ENCODE assay signal across 12 cellular contexts in the genomic region with DNA sequence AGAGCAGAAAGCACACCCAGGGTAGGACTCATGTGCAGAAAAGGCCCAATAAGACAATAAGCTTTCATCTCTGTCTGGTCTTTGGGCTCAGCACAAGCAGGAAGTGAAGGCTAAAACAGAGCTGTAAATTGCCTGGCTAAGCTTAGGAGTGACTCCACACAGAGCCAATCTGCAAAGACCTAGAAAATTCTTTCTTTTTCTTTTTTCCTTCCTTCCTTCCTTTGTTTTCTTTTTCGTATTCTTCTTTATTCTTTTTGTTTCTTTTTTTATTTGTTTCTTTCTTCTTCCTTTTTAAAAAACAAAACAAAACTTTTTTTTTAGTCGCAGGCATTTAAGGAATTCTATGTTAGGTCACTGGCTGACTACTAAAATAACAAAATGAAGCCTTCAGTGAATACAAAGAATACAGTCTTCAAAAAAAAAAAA. TPM values are rescaled to one million over a fixed set of nuclear protein-coding genes. Genes with fewer than 3 reads are reported as not detected.
DNase-seq lines count a peak whose midpoint lies in the region; ATAC-seq and TF ChIP-seq lines count a peak whose summit lies in the region.
"Had no signal": no experiment of that assay in that cellular context is flagged by ENCODE, and none has a peak within 500 bp of the region (broad histone marks: within the 10 kb centered on the region; RNA-seq: fewer than 3 reads in every experiment).

No MANE protein-coding gene starts in this region.

- intact Hi-C loops in right lobe of liver (cut with DNase I), result no loop called here

- peak overlapping the region; percentile 9 for H3K27ac Mint-ChIP-seq in activated CD4-positive, alpha-beta T cell treated with anti-CD3 and anti-CD28 coated beads, Interleukin-2, amount 10 ng/mL, durations not matched to agents 7 days and 5 days
- H3K27ac Mint-ChIP-seq in stimulated activated effector memory CD8-positive, alpha-beta T cell treated with anti-CD3 and anti-CD28 coated beads, Interleukin-12 subunit alpha, Interleukin-12 subunit beta, amount 100 ng/mL, for 72 hours, result peak overlapping the region; percentile 29
- H3K27ac Mint-ChIP-seq: nephron; T-helper 1 cell treated with Interleukin-12 subunit alpha and Interleukin-12 subunit beta and Interleukin-4 antibody, amounts not matched to agents 30 μg/mL and 1 μg/mL, for 36 hours had no signal

- H3K4me3 Mint-ChIP-seq in activated CD4-positive, alpha-beta T cell treated with anti-CD3 and anti-CD28 coated beads, Interleukin-2, amount 10 ng/mL, durations not matched to agents 7 days and 5 days, result no peak overlapping the region
- H3K4me3 Mint-ChIP-seq in stimulated activated effector memory CD8-positive, alpha-beta T cell treated with anti-CD3 and anti-CD28 coated beads, Interleukin-12 subunit alpha, Interleukin-12 subunit beta, amount 100 ng/mL, for 72 hours, result no peak overlapping the region
- H3K4me3 Mint-ChIP-seq: effector memory CD8-positive, alpha-beta T cell; nephron; T-helper 1 cell treated with Interleukin-12 subunit alpha and Interleukin-12 subunit beta and Interleukin-4 antibody, amounts not matched to agents 30 μg/mL and 1 μg/mL, for 36 hours had no signal

- no peaks in the 10 kb centered on the region for H3K27me3 ChIP-seq in right lobe of liver

- H3K4me1 Mint-ChIP-seq in activated CD4-positive, alpha-beta T cell treated with anti-CD3 and anti-CD28 coated beads, Interleukin-2, amount 10 ng/mL, durations not matched to agents 7 days and 5 days, result peaks cover 13% of the 10 kb centered on the region
- no peaks in the 10 kb centered on the region for H3K4me1 Mint-ChIP-seq in stimulated activated effector memory CD8-positive, alpha-beta T cell treated with anti-CD3 and anti-CD28 coated beads, Interleukin-12 subunit alpha, Interleukin-12 subunit beta, amount 100 ng/mL, for 72 hours
- H3K4me1 Mint-ChIP-seq: nephron had no signal

- H3K9me3 ChIP-seq in right lobe of liver, result no peaks in the 10 kb centered on the region

- POLR2A ChIA-PET in activated CD4-positive, alpha-beta T cell treated with anti-CD3 and anti-CD28 coated beads, Interleukin-2, amount 10 ng/mL, durations not matched to agents 7 days and 5 days (lab: Charles Lee), result interaction anchor here (0.6 kb wide), 1 partner anchor 37 kb away, joined by 3 read pairs; no protein-coding TSS in a partner anchor

- no peak for TF ChIP-seq CTCF in right lobe of liver (IDR thresholded peaks at IDR 0.05)

- peaks cover 11% of the 10 kb centered on the region for H3K27me3 Mint-ChIP-seq in activated CD4-positive, alpha-beta T cell treated with anti-CD3 and anti-CD28 coated beads, Interleukin-2, amount 10 ng/mL, durations not matched to agents 7 days and 5 days
- H3K27me3 Mint-ChIP-seq: effector memory CD8-positive, alpha-beta T cell had no signal

- H3K4me1 ChIP-seq in right lobe of liver, result peaks cover 0 to 38% (median 11%) of the 10 kb centered on the region in 4 donors

- 51% methylated on average over 2 of the region's 2 CpGs for WGBS in right lobe of liver (ENCODE audit: insufficient coverage, low coverage, low lambda C conversion rate, missing lambda C conversion rate)

- H3K9me3 Mint-ChIP-seq in activated CD4-positive, alpha-beta T cell treated with anti-CD3 and anti-CD28 coated beads, Interleukin-2, amount 10 ng/mL, durations not matched to agents 7 days and 5 days, result no peaks in the 10 kb centered on the region
- no peaks in the 10 kb centered on the region for H3K9me3 Mint-ChIP-seq in stimulated activated effector memory CD8-positive, alpha-beta T cell treated with anti-CD3 and anti-CD28 coated beads, Interleukin-12 subunit alpha, Interleukin-12 subunit beta, amount 100 ng/mL, for 72 hours
- H3K9me3 Mint-ChIP-seq: effector memory CD8-positive, alpha-beta T cell; nephron; T-helper 1 cell treated with Interleukin-12 subunit alpha and Interleukin-12 subunit beta and Interleukin-4 antibody, amounts not matched to agents 30 μg/mL and 1 μg/mL, for 36 hours had no signal

- CTCF ChIA-PET in activated CD4-positive, alpha-beta T cell treated with anti-CD3 and anti-CD28 coated beads, Interleukin-2, amount 10 ng/mL, durations not matched to agents 7 days and 5 days (lab: Charles Lee), result interaction anchor here (1.2 to 1.4 kb wide), 3 partner anchors 11 to 59 kb away, joined by 3 to 7 read pairs (median 3); a partner anchor contains a TSS

- no peak overlapping the region for H3K4me3 ChIP-seq in right lobe of liver

- H3K36me3 ChIP-seq in right lobe of liver, result no peaks in the 10 kb centered on the region

- ATAC-seq in right lobe of liver, result no peak
- ATAC-seq in stimulated activated effector memory CD8-positive, alpha-beta T cell treated with anti-CD3 and anti-CD28 coated beads, Interleukin-12 subunit alpha, Interleukin-12 subunit beta, amount 100 ng/mL, for 72 hours, result no peak
- ATAC-seq: effector memory CD8-positive, alpha-beta T cell had no signal

- no peak for DNase-seq in activated CD4-positive, alpha-beta T cell treated with anti-CD3 and anti-CD28 coated beads, Interleukin-2, amount 10 ng/mL, durations not matched to agents 7 days and 5 days
- DNase-seq in activated CD4-positive, alpha-beta T cell treated with anti-CD3 and anti-CD28 coated beads for 4 hours, result no peak
- DNase-seq in astrocyte of the hippocampus (ENCODE audit: low read depth, low spot score) (peak; percentile 29), right lobe of liver (peak in 1 of 3 donors; percentile 5), hypothalamus (lab: John Stamatoyannopoulos, UW) (no peak), NCI-H187 treated with DMSO at 0.1 percent for 48 hours (lab: John Stamatoyannopoulos, UW) (no peak), DMS 273 (lab: John Stamatoyannopoulos, UW; ENCODE audit: unreplicated experiment) (no peak)
- DNase-seq in stimulated activated effector memory CD8-positive, alpha-beta T cell treated with anti-CD3 and anti-CD28 coated beads, Interleukin-12 subunit alpha, Interleukin-12 subunit beta, amount 100 ng/mL, for 72 hours (ENCODE audit: low spot score in 2 of 2), result no peak
- DNase-seq: effector memory CD8-positive, alpha-beta T cell; NCI-H1436 had no signal

- peak overlapping the region in 2 of 3 donors; percentile 14 to 20 for H3K27ac ChIP-seq in right lobe of liver

- no peak for TF ChIP-seq POLR2A in right lobe of liver (IDR thresholded peaks at IDR 0.05)

- H3K36me3 Mint-ChIP-seq in activated CD4-positive, alpha-beta T cell treated with anti-CD3 and anti-CD28 coated beads, Interleukin-2, amount 10 ng/mL, durations not matched to agents 7 days and 5 days (ENCODE audit: low read depth), result peaks cover 2% of the 10 kb centered on the region
- no peaks in the 10 kb centered on the region for H3K36me3 Mint-ChIP-seq in stimulated activated effector memory CD8-positive, alpha-beta T cell treated with anti-CD3 and anti-CD28 coated beads, Interleukin-12 subunit alpha, Interleukin-12 subunit beta, amount 100 ng/mL, for 72 hours

RNA-seq across cellular contexts. Expression of a gene that starts 12.2 kb away (rescaled TPM):
- total RNA-seq in activated CD4-positive, alpha-beta T cell treated with anti-CD3 and anti-CD28 coated beads, Interleukin-2, amount 10 ng/mL, durations not matched to agents 7 days and 5 days, result 10 to 100 TPM; 84.0 to 96.6 TPM
- 10 to 100 TPM; 28.1 to 38.5 (median 30.2) TPM for total RNA-seq in right lobe of liver

RNA-seq across cellular contexts. Expression of a gene that starts 12.4 kb away (rescaled TPM):
- 10 to 100 TPM; 28.5 to 32.8 TPM for total RNA-seq in activated CD4-positive, alpha-beta T cell treated with anti-CD3 and anti-CD28 coated beads, Interleukin-2, amount 10 ng/mL, durations not matched to agents 7 days and 5 days
- 10 to 100 TPM in 5 of 6 experiments, 1 to 10 TPM in 1; 9.6 to 24.3 (median 14.3) TPM for total RNA-seq in right lobe of liver

RNA-seq across cellular contexts. Expression of a gene that starts 19.5 kb away (rescaled TPM):
- total RNA-seq in activated CD4-positive, alpha-beta T cell treated with anti-CD3 and anti-CD28 coated beads, Interleukin-2, amount 10 ng/mL, durations not matched to agents 7 days and 5 days, result 10 to 100 TPM; 32.4 to 38.0 TPM
- total RNA-seq in right lobe of liver, result 10 to 100 TPM; 14.4 to 35.4 (median 18.6) TPM

RNA-seq across cellular contexts. Expression of a gene that starts 29.3 kb away (rescaled TPM):
- total RNA-seq in activated CD4-positive, alpha-beta T cell treated with anti-CD3 and anti-CD28 coated beads, Interleukin-2, amount 10 ng/mL, durations not matched to agents 7 days and 5 days, result 1 to 10 TPM; 9.5 to 9.7 TPM
- total RNA-seq in right lobe of liver, result 10 to 100 TPM; 10.7 to 19.5 (median 13.6) TPM

RNA-seq across cellular contexts. Expression of a gene that starts 56.2 kb away (rescaled TPM):
- total RNA-seq in activated CD4-positive, alpha-beta T cell treated with anti-CD3 and anti-CD28 coated beads, Interleukin-2, amount 10 ng/mL, durations not matched to agents 7 days and 5 days, result under 1 TPM; 0.21 to 0.37 TPM
- 100 to 1,000 TPM; 174 to 513 (median 244) TPM for total RNA-seq in right lobe of liver
